In the genomic region with DNA sequence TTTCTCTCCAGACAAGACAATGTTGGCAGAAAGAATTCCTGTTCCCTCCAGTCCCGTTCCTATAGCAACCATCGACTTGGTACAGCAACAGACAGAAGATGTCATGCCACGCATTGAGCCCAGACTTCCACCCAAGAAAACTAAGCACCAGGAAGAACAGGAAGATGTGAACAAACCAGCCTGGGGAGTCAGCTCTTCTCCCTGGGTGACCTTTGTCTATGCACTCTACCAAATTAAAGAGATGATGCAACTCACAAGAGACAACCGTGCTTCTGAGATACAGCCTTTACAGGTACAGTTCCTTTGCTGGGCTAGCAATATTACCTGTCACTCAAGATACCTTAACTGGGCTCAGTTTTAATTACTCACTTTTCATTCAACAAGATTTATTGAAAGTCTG, we compare ENCODE assay signal across 13 cellular contexts. TPM values are rescaled to one million over a fixed set of nuclear protein-coding genes. Genes with fewer than 3 reads are reported as not detected.
A peak's percentile ranks its signal among the peaks of the same experiment; 100 is the strongest.
DNase-seq lines count a peak whose midpoint lies in the region; ATAC-seq, FAIRE-seq and TF ChIP-seq lines count a peak whose summit lies in the region.
"Had no signal": no experiment of that assay in that cellular context is flagged by ENCODE, and none has a peak within 500 bp of the region (broad histone marks: within the 10 kb centered on the region; RNA-seq: fewer than 3 reads in every experiment).

No MANE protein-coding gene starts in this region.

- intact Hi-C loops in mucosa of descending colon (cut with DNase I, micrococcal nuclease), result no loop called here

- H3K4me1 ChIP-seq in mucosa of descending colon (ENCODE audit: low read depth), result peaks cover 7% of the 10 kb centered on the region

- H3K4me1 Mint-ChIP-seq in chondrocyte (ENCODE audit: low read depth), result peaks cover 6% of the 10 kb centered on the region

- peaks cover 16% of the 10 kb centered on the region for H3K36me3 Mint-ChIP-seq in chondrocyte (ENCODE audit: low read depth)

- no peak overlapping the region for H3K4me3 ChIP-seq in mucosa of descending colon
- H3K4me3 ChIP-seq: spleen had no signal

- ATAC-seq in mucosa of descending colon, result peak; percentile 56
- ATAC-seq: activated CD4-positive, CD25-positive, alpha-beta regulatory T cell treated with anti-CD3 and anti-CD28 coated beads, Interleukin-2, amount 50 U/mL, for 24 hours had no signal

- peak overlapping the region; percentile 28 for H3K27ac Mint-ChIP-seq in chondrocyte (ENCODE audit: unreplicated experiment)
- H3K27ac Mint-ChIP-seq: stimulated activated naive CD8-positive, alpha-beta T cell treated with anti-CD3 and anti-CD28 coated beads, Interleukin-15, Interleukin-2, amounts not matched to agents 100 ng/mL and 50 ng/mL, for 24 hours had no signal

- TF ChIP-seq CTCF in chondrocyte (IDR thresholded peaks at IDR 0.05) (no peak), mucosa of descending colon (IDR thresholded peaks at IDR 0.05) (no peak)

- no peaks in the 10 kb centered on the region for H3K27me3 Mint-ChIP-seq in chondrocyte (ENCODE audit: low read depth)
- H3K27me3 Mint-ChIP-seq: stimulated activated naive CD8-positive, alpha-beta T cell treated with anti-CD3 and anti-CD28 coated beads, Interleukin-15, Interleukin-2, amounts not matched to agents 100 ng/mL and 50 ng/mL, for 24 hours had no signal

- no peak for FAIRE-seq in GM12892 (lab: Jason Lieb, UNC)

- peaks cover 29% of the 10 kb centered on the region for H3K9me3 Mint-ChIP-seq in chondrocyte (ENCODE audit: low read depth)
- H3K9me3 Mint-ChIP-seq: stimulated activated naive CD8-positive, alpha-beta T cell treated with anti-CD3 and anti-CD28 coated beads, Interleukin-15, Interleukin-2, amounts not matched to agents 100 ng/mL and 50 ng/mL, for 24 hours had no signal

- TF ChIP-seq POLR2A in GM12892 (IDR thresholded peaks at IDR 0.05; ENCODE audit: low read depth, low read length), result no peak

- peaks cover 3% of the 10 kb centered on the region for H3K36me3 ChIP-seq in mucosa of descending colon (ENCODE audit: low read depth)

- peaks cover 5% of the 10 kb centered on the region for H3K9me3 ChIP-seq in mucosa of descending colon

- H3K4me3 Mint-ChIP-seq in chondrocyte (ENCODE audit: unreplicated experiment), result no peak overlapping the region
- H3K4me3 Mint-ChIP-seq: stimulated activated naive CD8-positive, alpha-beta T cell treated with anti-CD3 and anti-CD28 coated beads, Interleukin-15, Interleukin-2, amounts not matched to agents 100 ng/mL and 50 ng/mL, for 24 hours had no signal

- DNase-seq in DMS53 (lab: John Stamatoyannopoulos, UW) (peak; percentile 34), DMS53 treated with DMSO at 0.1 percent for 48 hours (lab: John Stamatoyannopoulos, UW; ENCODE audit: unreplicated experiment) (no peak), HT-29 (ENCODE audit: low spot score) (peak; percentile 31), chondrocyte (ENCODE audit: low spot score) (no peak), mucosa of descending colon (no peak), epidermal melanocyte (ENCODE audit: insufficient read length, low spot score) (no peak), NCI-H1436 (lab: John Stamatoyannopoulos, UW) (no peak), GM12892 (ENCODE audit: insufficient read length) (no peak)
- DNase-seq: activated T-cell treated with anti-CD3 and anti-CD28 coated beads for 4 hours, NCI-H2029, spleen had no signal

RNA-seq across cellular contexts. Expression of a gene that starts 37.1 kb away (rescaled TPM):
- total RNA-seq in HT-29 (2014; rRNA removed; shearing (Covaris generic)), result 1.7 and 2.0 TPM in 2 replicates
- total RNA-seq in chondrocyte (7.9 to 9.6 TPM (median 8.9 TPM) in 3 replicates), mucosa of descending colon (1 to 10 TPM; 1.7 to 4.1 (median 4.0) TPM)
- polyA plus RNA-seq in GM12892 (2012; ENCODE audit: missing spikeins), result 8.1 TPM

Comparison
In these comparisons a context has a peak if more than half of its experiments do, and no peak if none do; other contexts are left out.
1. DNase-seq: peak in DMS53 (single experiment) and HT-29 (single experiment); none in DMS53 treated with DMSO at 0.1 percent for 48 hours (single experiment), chondrocyte (single experiment), mucosa of descending colon (0 of 3), epidermal melanocyte (single experiment), NCI-H1436 (single experiment) and GM12892 (single experiment).